1 cellular context compared by ENCODE assay signal in the genomic region with DNA sequence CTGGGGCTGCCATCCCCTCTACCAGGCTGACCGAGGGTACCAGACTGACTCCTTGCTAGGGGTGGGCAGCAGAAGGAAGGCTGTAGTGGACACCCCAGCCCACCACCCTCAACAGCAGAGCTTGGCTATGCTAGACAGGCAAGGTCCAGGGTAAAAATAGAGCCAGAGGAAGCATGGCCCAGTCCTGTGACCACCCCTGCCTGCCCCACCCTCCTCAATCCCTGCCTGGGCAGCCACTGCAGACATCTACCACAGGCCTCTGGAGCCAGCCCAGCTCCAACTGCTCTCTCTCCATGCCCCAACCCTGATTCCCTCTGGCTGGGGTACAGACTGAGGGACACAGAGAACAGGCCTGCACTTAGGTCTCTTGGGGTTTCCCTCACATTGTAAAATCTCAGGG.
A peak's percentile ranks its signal among the peaks of the same experiment; 100 is the strongest.
TF ChIP-seq lines count a peak whose summit lies in the region.

No MANE protein-coding gene starts in this region.

TF ChIP-seq in HepG2, 621 proteins besides CTCF, POLR2A, EP300 and RAD21 (continues in another document):
- TF ChIP-seq GLMP (CRISPR knock-in tag; IDR thresholded peaks at IDR 0.05; ENCODE audit: borderline replicate concordance) (no peak), ZNF672 (CRISPR knock-in tag; IDR thresholded peaks at IDR 0.05) (no peak), FUBP1 (CRISPR knock-in tag; IDR thresholded peaks at IDR 0.05; ENCODE audit: borderline replicate concordance) (no peak), MEIS1 (CRISPR knock-in tag; IDR thresholded peaks at IDR 0.05; ENCODE audit: borderline replicate concordance) (no peak), NR2F2 (IDR thresholded peaks at IDR 0.05; ENCODE audit: borderline replicate concordance, low read depth) (no peak), MAFF (IDR thresholded peaks at IDR 0.05; ENCODE audit: low read depth, low read length) (no peak), SALL1 (CRISPR knock-in tag; IDR thresholded peaks at IDR 0.05) (peak; percentile 7; the same call in 1 of the 2 replicates), KAT8 (CRISPR knock-in tag; IDR thresholded peaks at IDR 0.05) (no peak), HNRNPK (IDR thresholded peaks at IDR 0.05; ENCODE audit: low read depth, low read length, poor library complexity, severe bottlenecking) (no peak), ZNF687 (CRISPR knock-in tag; IDR thresholded peaks at IDR 0.05) (peak; percentile 55; the same call in 1 of the 2 replicates), TGIF2 (CRISPR knock-in tag; IDR thresholded peaks at IDR 0.05) (no peak), ZNF564 (CRISPR knock-in tag; IDR thresholded peaks at IDR 0.05) (no peak), NR3C1 (CRISPR knock-in tag; IDR thresholded peaks at IDR 0.05) (no peak), FOXM1 (CRISPR knock-in tag; IDR thresholded peaks at IDR 0.05) (no peak), ZNF460 (CRISPR knock-in tag; IDR thresholded peaks at IDR 0.05; ENCODE audit: borderline replicate concordance) (no peak), ZSCAN20 (CRISPR knock-in tag; IDR thresholded peaks at IDR 0.05; ENCODE audit: borderline replicate concordance) (no peak), ZNF576 (CRISPR knock-in tag; IDR thresholded peaks at IDR 0.05) (no peak), ZNF263 (CRISPR knock-in tag; IDR thresholded peaks at IDR 0.05) (no peak), ZNF280D (CRISPR knock-in tag; IDR thresholded peaks at IDR 0.05) (0 out of 2 replicates have a peak, but pooled peaks have one; percentile 49), RXRB (CRISPR knock-in tag; IDR thresholded peaks at IDR 0.05; ENCODE audit: borderline replicate concordance) (no peak), ZNF749 (CRISPR knock-in tag; IDR thresholded peaks at IDR 0.05; ENCODE audit: borderline replicate concordance) (no peak), ZNF326 (CRISPR knock-in tag; IDR thresholded peaks at IDR 0.05; ENCODE audit: borderline replicate concordance) (no peak), KDM5B (CRISPR knock-in tag; IDR thresholded peaks at IDR 0.05; ENCODE audit: borderline replicate concordance) (no peak), ZBTB25 (CRISPR knock-in tag; IDR thresholded peaks at IDR 0.05) (no peak), PBX3 (CRISPR knock-in tag; IDR thresholded peaks at IDR 0.05; ENCODE audit: borderline replicate concordance) (no peak), NFE2 (CRISPR knock-in tag; IDR thresholded peaks at IDR 0.05) (no peak), RORA (CRISPR knock-in tag; IDR thresholded peaks at IDR 0.05) (no peak), MED8 (CRISPR knock-in tag; IDR thresholded peaks at IDR 0.05; ENCODE audit: insufficient replicate concordance) (peak; percentile 41), SIN3A (IDR thresholded peaks at IDR 0.05; ENCODE audit: borderline replicate concordance, low read depth, low read length) (no peak), TEAD3 (CRISPR knock-in tag; optimal IDR thresholded peaks at IDR 0.05; ENCODE audit: borderline replicate concordance) (no peak), IRF2 (CRISPR knock-in tag; IDR thresholded peaks at IDR 0.05) (no peak), CREM (IDR thresholded peaks at IDR 0.05) (no peak), CREM (CRISPR knock-in tag; IDR thresholded peaks at IDR 0.05) (no peak), ZNF747 (CRISPR knock-in tag; IDR thresholded peaks at IDR 0.05; ENCODE audit: borderline replicate concordance) (0 out of 2 replicates have a peak, but pooled peaks have one; percentile 5), ARID2 (CRISPR knock-in tag; IDR thresholded peaks at IDR 0.05; ENCODE audit: borderline replicate concordance) (no peak), ZNF121 (CRISPR knock-in tag; IDR thresholded peaks at IDR 0.05) (no peak), JDP2 (CRISPR knock-in tag; IDR thresholded peaks at IDR 0.05; ENCODE audit: borderline replicate concordance) (no peak), ZNF770 (CRISPR knock-in tag; IDR thresholded peaks at IDR 0.05) (no peak), PCBP1 (IDR thresholded peaks at IDR 0.05; ENCODE audit: borderline replicate concordance, low read depth, low read length) (no peak), ETV6 (CRISPR knock-in tag; conservative IDR thresholded peaks at IDR 0.05) (no peak), ZNF572 (CRISPR knock-in tag; IDR thresholded peaks at IDR 0.05) (no peak), KDM5A (IDR thresholded peaks at IDR 0.05; ENCODE audit: borderline replicate concordance, low read length) (no peak), ZNF235 (CRISPR knock-in tag; IDR thresholded peaks at IDR 0.05; ENCODE audit: borderline replicate concordance) (no peak), PHF21A (CRISPR knock-in tag; IDR thresholded peaks at IDR 0.05) (no peak), ZFY (CRISPR knock-in tag; IDR thresholded peaks at IDR 0.05) (no peak), ZFP36L1 (CRISPR knock-in tag; IDR thresholded peaks at IDR 0.05) (no peak)
- TF ChIP-seq, protein P1, sequence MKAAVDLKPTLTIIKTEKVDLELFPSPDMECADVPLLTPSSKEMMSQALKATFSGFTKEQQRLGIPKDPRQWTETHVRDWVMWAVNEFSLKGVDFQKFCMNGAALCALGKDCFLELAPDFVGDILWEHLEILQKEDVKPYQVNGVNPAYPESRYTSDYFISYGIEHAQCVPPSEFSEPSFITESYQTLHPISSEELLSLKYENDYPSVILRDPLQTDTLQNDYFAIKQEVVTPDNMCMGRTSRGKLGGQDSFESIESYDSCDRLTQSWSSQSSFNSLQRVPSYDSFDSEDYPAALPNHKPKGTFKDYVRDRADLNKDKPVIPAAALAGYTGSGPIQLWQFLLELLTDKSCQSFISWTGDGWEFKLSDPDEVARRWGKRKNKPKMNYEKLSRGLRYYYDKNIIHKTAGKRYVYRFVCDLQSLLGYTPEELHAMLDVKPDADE (CRISPR knock-in tag; IDR thresholded peaks at IDR 0.05) = no peak
